ENCODE assay signal across 1 cellular context in the genomic region with DNA sequence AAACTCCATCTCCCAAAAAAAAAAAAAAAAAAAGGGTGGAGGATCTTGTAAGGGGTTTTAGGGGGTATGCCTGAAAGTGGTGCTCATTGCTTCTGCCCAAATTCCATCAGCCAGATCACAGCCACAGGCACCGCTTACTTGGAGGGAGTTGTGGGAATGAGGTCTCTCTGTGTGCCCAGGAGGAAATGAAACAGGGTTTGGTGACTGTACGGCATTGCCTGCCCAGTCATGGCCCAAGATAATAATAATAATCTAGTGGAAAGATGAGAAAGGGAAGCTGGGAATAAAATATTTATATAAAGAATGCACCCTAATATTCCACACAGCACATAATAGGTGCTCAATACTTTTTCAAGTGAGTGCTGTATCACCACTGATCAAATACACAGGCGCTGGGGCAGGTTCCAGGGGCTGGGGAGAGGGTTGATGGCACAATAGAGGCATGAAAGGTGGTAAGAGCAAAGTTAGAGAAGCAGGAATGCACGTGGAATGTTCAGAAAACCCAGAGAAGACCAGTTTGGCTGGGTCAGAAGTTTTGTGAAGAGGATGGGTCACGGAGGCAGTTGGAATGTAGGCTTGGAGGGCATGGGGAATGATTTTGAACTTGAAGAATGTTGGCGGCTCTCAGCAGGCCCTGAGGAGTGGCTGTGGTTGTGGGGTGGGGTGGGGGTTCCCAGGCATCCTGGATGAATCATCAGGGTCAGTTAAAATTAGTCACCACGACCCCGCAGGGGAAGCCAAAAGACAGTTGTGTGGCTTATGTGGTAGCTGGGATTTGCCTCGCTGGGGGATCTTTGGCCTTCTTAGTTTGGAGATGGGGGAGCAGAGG.
TF ChIP-seq lines count a peak whose summit lies in the region.

No MANE protein-coding gene starts in this region.

TF ChIP-seq in IMR-90, 13 proteins besides CTCF, POLR2A, EP300 and RAD21 (continued from another document):
- peak; percentile 99 for TF ChIP-seq FOS (IDR thresholded peaks at IDR 0.05; ENCODE audit: low read depth, low read length)
- peak; percentile 94 for TF ChIP-seq MAZ (IDR thresholded peaks at IDR 0.05; ENCODE audit: borderline replicate concordance, low read depth, low read length)
- TF ChIP-seq BHLHE40 (IDR thresholded peaks at IDR 0.05; ENCODE audit: low read depth, low read length) = peak; percentile 51; the same call in 1 of the 2 replicates
